In genomic region chr3:184227481-184227935, GRCh38 we compare ENCODE assay signal across 8 cellular contexts. TPM values are rescaled to one million over a fixed set of nuclear protein-coding genes. Genes with fewer than 3 reads are reported as not detected.
DNase-seq lines count a peak whose midpoint lies in the region; ATAC-seq and TF ChIP-seq lines count a peak whose summit lies in the region.

No MANE protein-coding gene starts in this region.

- TF ChIP-seq CTCF in BJ (IDR thresholded peaks at IDR 0.05; ENCODE audit: insufficient read depth, low read depth, low read length), result peak; percentile 92
- peak; percentile 87 for TF ChIP-seq CTCF in foreskin fibroblast (IDR thresholded peaks at IDR 0.05; ENCODE audit: low read depth, low read length)

- no peak overlapping the region for H3K4me3 ChIP-seq in BJ (ENCODE audit: low read depth, low read length)
- no peak overlapping the region for H3K4me3 ChIP-seq in foreskin fibroblast (ENCODE audit: low read depth in 1 of 2, low read length in 2 of 2)

- POLR2A ChIA-PET in BJ (lab: Charles Lee), result no interaction called here

- H3K27me3 ChIP-seq in BJ (ENCODE audit: control insufficient read depth, insufficient read depth, low read length), result peaks cover 40% of the 10 kb centered on the region

- no peaks in the 10 kb centered on the region for H3K36me3 ChIP-seq in BJ (ENCODE audit: control insufficient read depth, insufficient read depth, low read length)

- CTCF ChIA-PET in BJ (lab: Yijun Ruan, JAX), result interaction anchor here (0.6 to 5.4 kb wide), 42 partner anchors 9 to 350 kb away, joined by 3 to 54 read pairs (median 5); partner anchors contain the start of genes ABCC5, ABCF3, AP2M1 and CAMK2N2

- DNase-seq in BJ (ENCODE audit: low read depth) (no peak), NCI-H526 treated with DMSO at 0.1 percent for 48 hours (lab: John Stamatoyannopoulos, UW) (peak; percentile 9), activated T-cell treated with anti-CD3 and anti-CD28 coated beads for 48 hours (ENCODE audit: low read depth) (peak; percentile 44), foreskin fibroblast (peak in 1 of 2 donors; percentile 46)
- peak; percentile 68 for DNase-seq in stimulated activated CD4-positive, alpha-beta T cell treated with anti-CD3 and anti-CD28 coated beads, Interleukin-15, amount 100 ng/mL, for 24 hours

- peak; percentile 44 for ATAC-seq in GM18909 (IDR thresholded peaks at IDR 0.05; ENCODE audit: poor library complexity, unreplicated experiment)
- no peak for ATAC-seq in HG02840 (IDR thresholded peaks at IDR 0.05; ENCODE audit: low FRiP score, unreplicated experiment)
- no peak for ATAC-seq in HG02973 (IDR thresholded peaks at IDR 0.05; ENCODE audit: unreplicated experiment)

RNA-seq across cellular contexts. Expression of gene VWA5B2, which starts 1.9 kb away (rescaled TPM):
- polyA plus RNA-seq in BJ (2011; rRNA removed), result not detected in 2 replicates
- not detected in 2 replicates for polyA minus RNA-seq in BJ (2011; rRNA and poly(A)+ RNA removed)

RNA-seq across cellular contexts. Expression of gene ALG3, which starts 21.3 kb away (rescaled TPM):
- 51.4 and 68.9 TPM in 2 replicates for polyA plus RNA-seq in BJ (2011; rRNA removed)
- 109 and 122 TPM in 2 replicates for polyA minus RNA-seq in BJ (2011; rRNA and poly(A)+ RNA removed)

RNA-seq across cellular contexts. Expression of gene EEF1AKMT4, which starts 22.0 kb away (rescaled TPM):
- 5.6 and 7.3 TPM in 2 replicates for polyA plus RNA-seq in BJ (2011; rRNA removed)
- 3.3 and 6.2 TPM in 2 replicates for polyA minus RNA-seq in BJ (2011; rRNA and poly(A)+ RNA removed)

RNA-seq across cellular contexts. Expression of gene CAMK2N2, which starts 33.8 kb away (rescaled TPM):
- polyA plus RNA-seq in BJ (2011; rRNA removed), result 0.17 and 0.28 TPM in 2 replicates
- 0.24 and 0.41 TPM in 2 replicates for polyA minus RNA-seq in BJ (2011; rRNA and poly(A)+ RNA removed)

RNA-seq across cellular contexts. Expression of gene ABCF3, which starts 41.5 kb away (rescaled TPM):
- polyA plus RNA-seq in BJ (2011; rRNA removed), result 65.2 and 82.8 TPM in 2 replicates
- 86.4 and 125 TPM in 2 replicates for polyA minus RNA-seq in BJ (2011; rRNA and poly(A)+ RNA removed)
